1 cellular context compared by ENCODE assay signal in the genomic region with DNA sequence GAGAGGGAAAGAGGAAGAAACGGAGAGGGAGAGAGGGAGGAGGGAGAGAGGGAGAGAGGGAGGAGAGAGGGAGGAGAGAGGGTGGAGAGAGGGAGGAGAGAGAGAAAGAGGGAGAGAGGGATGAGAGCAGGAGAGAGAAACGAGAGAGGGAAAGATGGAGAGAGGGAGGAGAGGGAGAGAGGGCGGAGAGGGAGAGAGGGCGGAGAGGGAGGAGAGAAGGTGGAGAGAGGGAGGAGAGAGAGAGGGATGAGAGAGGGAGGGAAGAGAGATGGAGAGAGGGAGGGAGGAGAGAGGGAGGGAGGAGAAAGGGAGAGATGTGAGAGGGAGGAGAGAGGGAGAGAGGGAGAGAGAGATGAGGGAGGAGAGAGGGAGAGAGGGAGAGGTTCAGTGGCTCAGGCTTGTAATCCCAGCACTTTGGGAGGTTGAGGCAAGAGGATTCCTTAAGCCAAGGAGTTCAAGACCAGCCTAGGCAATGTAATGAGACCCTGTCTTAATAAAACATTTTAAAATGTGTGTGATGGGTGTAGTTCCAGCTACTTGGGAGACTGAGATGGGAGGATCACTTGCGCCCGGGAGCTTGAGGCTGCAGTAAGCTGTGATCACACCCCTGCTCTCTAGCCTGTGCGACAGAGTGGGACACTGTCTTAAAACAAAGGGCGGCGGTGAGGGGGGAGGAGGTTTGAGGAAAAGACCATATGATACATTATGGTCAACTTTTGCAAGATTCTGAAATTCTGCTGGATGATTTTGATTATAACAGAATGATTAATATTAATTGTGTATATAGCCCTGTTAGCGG.
TF ChIP-seq lines count a peak whose summit lies in the region.

No MANE protein-coding gene starts in this region.

TF ChIP-seq in HEK293, 187 proteins besides CTCF, POLR2A, EP300 and RAD21 (continued from another document and continues in another):
- TF ChIP-seq, protein P1, sequence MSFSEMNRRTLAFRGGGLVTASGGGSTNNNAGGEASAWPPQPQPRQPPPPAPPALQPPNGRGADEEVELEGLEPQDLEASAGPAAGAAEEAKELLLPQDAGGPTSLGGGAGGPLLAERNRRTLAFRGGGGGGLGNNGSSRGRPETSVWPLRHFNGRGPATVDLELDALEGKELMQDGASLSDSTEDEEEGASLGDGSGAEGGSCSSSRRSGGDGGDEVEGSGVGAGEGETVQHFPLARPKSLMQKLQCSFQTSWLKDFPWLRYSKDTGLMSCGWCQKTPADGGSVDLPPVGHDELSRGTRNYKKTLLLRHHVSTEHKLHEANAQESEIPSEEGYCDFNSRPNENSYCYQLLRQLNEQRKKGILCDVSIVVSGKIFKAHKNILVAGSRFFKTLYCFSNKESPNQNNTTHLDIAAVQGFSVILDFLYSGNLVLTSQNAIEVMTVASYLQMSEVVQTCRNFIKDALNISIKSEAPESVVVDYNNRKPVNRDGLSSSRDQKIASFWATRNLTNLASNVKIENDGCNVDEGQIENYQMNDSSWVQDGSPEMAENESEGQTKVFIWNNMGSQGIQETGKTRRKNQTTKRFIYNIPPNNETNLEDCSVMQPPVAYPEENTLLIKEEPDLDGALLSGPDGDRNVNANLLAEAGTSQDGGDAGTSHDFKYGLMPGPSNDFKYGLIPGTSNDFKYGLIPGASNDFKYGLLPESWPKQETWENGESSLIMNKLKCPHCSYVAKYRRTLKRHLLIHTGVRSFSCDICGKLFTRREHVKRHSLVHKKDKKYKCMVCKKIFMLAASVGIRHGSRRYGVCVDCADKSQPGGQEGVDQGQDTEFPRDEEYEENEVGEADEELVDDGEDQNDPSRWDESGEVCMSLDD (tag by site-specific recombination; IDR thresholded peaks at IDR 0.05), result no peak
- no peak for TF ChIP-seq HOXA7 (CRISPR knock-in tag; IDR thresholded peaks at IDR 0.05; ENCODE audit: borderline replicate concordance)
- TF ChIP-seq ZNF157 (tag by site-specific recombination; IDR thresholded peaks at IDR 0.05), result 0 out of 2 replicates have a peak, but pooled peaks have one; percentile 31
- TF ChIP-seq ZNF324 (tag by site-specific recombination; IDR thresholded peaks at IDR 0.05), result no peak
- TF ChIP-seq, protein P2, sequence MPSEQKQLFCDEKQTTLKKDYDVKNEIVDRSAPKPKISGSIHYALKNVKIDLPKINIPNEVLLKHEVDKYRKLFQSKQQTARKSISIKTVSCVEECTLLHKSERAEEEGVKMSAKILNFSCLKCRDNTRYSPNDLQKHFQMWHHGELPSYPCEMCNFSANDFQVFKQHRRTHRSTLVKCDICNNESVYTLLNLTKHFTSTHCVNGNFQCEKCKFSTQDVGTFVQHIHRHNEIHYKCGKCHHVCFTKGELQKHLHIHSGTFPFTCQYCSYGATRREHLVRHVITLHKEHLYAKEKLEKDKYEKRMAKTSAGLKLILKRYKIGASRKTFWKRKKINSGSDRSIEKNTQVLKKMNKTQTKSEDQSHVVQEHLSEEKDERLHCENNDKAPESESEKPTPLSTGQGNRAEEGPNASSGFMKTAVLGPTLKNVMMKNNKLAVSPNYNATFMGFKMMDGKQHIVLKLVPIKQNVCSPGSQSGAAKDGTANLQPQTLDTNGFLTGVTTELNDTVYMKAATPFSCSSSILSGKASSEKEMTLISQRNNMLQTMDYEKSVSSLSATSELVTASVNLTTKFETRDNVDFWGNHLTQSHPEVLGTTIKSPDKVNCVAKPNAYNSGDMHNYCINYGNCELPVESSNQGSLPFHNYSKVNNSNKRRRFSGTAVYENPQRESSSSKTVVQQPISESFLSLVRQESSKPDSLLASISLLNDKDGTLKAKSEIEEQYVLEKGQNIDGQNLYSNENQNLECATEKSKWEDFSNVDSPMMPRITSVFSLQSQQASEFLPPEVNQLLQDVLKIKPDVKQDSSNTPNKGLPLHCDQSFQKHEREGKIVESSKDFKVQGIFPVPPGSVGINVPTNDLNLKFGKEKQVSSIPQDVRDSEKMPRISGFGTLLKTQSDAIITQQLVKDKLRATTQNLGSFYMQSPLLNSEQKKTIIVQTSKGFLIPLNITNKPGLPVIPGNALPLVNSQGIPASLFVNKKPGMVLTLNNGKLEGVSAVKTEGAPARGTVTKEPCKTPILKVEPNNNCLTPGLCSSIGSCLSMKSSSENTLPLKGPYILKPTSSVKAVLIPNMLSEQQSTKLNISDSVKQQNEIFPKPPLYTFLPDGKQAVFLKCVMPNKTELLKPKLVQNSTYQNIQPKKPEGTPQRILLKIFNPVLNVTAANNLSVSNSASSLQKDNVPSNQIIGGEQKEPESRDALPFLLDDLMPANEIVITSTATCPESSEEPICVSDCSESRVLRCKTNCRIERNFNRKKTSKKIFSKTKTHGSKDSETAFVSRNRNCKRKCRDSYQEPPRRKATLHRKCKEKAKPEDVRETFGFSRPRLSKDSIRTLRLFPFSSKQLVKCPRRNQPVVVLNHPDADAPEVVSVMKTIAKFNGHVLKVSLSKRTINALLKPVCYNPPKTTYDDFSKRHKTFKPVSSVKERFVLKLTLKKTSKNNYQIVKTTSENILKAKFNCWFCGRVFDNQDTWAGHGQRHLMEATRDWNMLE (tag by site-specific recombination; conservative IDR thresholded peaks at IDR 0.05; ENCODE audit: low read depth), result no peak
- no peak for TF ChIP-seq ZNF175 (tag by site-specific recombination; IDR thresholded peaks at IDR 0.05)
- TF ChIP-seq ZNF121 (tag by site-specific recombination; IDR thresholded peaks at IDR 0.05), result no peak
- no peak for TF ChIP-seq ZNF707 (tag by site-specific recombination; IDR thresholded peaks at IDR 0.05)
- TF ChIP-seq ZNF423 (tag by site-specific recombination; IDR thresholded peaks at IDR 0.05), result no peak
- TF ChIP-seq, protein P3, sequence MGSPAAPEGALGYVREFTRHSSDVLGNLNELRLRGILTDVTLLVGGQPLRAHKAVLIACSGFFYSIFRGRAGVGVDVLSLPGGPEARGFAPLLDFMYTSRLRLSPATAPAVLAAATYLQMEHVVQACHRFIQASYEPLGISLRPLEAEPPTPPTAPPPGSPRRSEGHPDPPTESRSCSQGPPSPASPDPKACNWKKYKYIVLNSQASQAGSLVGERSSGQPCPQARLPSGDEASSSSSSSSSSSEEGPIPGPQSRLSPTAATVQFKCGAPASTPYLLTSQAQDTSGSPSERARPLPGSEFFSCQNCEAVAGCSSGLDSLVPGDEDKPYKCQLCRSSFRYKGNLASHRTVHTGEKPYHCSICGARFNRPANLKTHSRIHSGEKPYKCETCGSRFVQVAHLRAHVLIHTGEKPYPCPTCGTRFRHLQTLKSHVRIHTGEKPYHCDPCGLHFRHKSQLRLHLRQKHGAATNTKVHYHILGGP (tag by site-specific recombination; IDR thresholded peaks at IDR 0.05), result no peak
- no peak for TF ChIP-seq ZNF114 (tag by site-specific recombination; IDR thresholded peaks at IDR 0.05)
- TF ChIP-seq, protein P4, sequence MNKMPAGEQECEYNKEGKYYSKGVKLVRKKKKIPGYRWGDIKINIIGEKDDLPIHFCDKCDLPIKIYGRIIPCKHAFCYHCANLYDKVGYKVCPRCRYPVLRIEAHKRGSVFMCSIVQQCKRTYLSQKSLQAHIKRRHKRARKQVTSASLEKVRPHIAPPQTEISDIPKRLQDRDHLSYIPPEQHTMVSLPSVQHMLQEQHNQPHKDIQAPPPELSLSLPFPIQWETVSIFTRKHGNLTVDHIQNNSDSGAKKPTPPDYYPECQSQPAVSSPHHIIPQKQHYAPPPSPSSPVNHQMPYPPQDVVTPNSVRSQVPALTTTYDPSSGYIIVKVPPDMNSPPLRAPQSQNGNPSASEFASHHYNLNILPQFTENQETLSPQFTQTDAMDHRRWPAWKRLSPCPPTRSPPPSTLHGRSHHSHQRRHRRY (tag by site-specific recombination; IDR thresholded peaks at IDR 0.05), result no peak
- TF ChIP-seq ZNF311 (tag by site-specific recombination; IDR thresholded peaks at IDR 0.05; ENCODE audit: borderline replicate concordance), result 0 out of 2 replicates have a peak, but pooled peaks have one; percentile 12
- TF ChIP-seq ZNF621 (tag by site-specific recombination; IDR thresholded peaks at IDR 0.05), result no peak
- TF ChIP-seq ZNF76 (tag by site-specific recombination; IDR thresholded peaks at IDR 0.05; ENCODE audit: borderline replicate concordance, low read depth), result no peak
- TF ChIP-seq, protein P5, sequence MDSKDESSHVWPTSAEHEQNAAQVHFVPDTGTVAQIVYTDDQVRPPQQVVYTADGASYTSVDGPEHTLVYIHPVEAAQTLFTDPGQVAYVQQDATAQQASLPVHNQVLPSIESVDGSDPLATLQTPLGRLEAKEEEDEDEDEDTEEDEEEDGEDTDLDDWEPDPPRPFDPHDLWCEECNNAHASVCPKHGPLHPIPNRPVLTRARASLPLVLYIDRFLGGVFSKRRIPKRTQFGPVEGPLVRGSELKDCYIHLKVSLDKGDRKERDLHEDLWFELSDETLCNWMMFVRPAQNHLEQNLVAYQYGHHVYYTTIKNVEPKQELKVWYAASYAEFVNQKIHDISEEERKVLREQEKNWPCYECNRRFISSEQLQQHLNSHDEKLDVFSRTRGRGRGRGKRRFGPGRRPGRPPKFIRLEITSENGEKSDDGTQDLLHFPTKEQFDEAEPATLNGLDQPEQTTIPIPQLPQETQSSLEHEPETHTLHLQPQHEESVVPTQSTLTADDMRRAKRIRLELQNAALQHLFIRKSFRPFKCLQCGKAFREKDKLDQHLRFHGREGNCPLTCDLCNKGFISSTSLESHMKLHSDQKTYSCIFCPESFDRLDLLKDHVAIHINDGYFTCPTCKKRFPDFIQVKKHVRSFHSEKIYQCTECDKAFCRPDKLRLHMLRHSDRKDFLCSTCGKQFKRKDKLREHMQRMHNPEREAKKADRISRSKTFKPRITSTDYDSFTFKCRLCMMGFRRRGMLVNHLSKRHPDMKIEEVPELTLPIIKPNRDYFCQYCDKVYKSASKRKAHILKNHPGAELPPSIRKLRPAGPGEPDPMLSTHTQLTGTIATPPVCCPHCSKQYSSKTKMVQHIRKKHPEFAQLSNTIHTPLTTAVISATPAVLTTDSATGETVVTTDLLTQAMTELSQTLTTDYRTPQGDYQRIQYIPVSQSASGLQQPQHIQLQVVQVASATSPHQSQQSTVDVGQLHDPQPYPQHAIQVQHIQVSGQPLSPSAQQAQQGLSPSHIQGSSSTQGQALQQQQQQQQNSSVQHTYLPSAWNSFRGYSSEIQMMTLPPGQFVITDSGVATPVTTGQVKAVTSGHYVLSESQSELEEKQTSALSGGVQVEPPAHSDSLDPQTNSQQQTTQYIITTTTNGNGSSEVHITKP (tag by site-specific recombination; IDR thresholded peaks at IDR 0.05), result no peak
- TF ChIP-seq ZNF544 (tag by site-specific recombination; IDR thresholded peaks at IDR 0.05), result no peak
- no peak for TF ChIP-seq ZNF140 (tag by site-specific recombination; IDR thresholded peaks at IDR 0.05)
- TF ChIP-seq MEIS1 (CRISPR knock-in tag; IDR thresholded peaks at IDR 0.05; ENCODE audit: borderline replicate concordance), result no peak
- 0 out of 2 replicates have a peak, but pooled peaks have one; percentile 25 for TF ChIP-seq ZNF266 (tag by site-specific recombination; IDR thresholded peaks at IDR 0.05; ENCODE audit: low read depth)
- TF ChIP-seq SP3 (tag by site-specific recombination; IDR thresholded peaks at IDR 0.05), result peak; percentile 95
- TF ChIP-seq KLF7 (tag by site-specific recombination; IDR thresholded peaks at IDR 0.05; ENCODE audit: borderline replicate concordance), result no peak; the same call in 1 of the 2 replicates
- TF ChIP-seq BCL11A (tag by site-specific recombination; IDR thresholded peaks at IDR 0.05; ENCODE audit: low read depth), result no peak
- no peak for TF ChIP-seq ZNF510 (tag by site-specific recombination; IDR thresholded peaks at IDR 0.05; ENCODE audit: insufficient replicate concordance)
- TF ChIP-seq SALL2 (tag by site-specific recombination; IDR thresholded peaks at IDR 0.05; ENCODE audit: borderline replicate concordance), result 0 out of 2 replicates have a peak, but pooled peaks have one; percentile 24
- TF ChIP-seq ZNF701 (tag by site-specific recombination; IDR thresholded peaks at IDR 0.05), result no peak
- TF ChIP-seq, protein P6, sequence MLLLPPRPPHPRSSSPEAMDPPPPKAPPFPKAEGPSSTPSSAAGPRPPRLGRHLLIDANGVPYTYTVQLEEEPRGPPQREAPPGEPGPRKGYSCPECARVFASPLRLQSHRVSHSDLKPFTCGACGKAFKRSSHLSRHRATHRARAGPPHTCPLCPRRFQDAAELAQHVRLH (tag by site-specific recombination; IDR thresholded peaks at IDR 0.05), result no peak
- TF ChIP-seq, protein P7, sequence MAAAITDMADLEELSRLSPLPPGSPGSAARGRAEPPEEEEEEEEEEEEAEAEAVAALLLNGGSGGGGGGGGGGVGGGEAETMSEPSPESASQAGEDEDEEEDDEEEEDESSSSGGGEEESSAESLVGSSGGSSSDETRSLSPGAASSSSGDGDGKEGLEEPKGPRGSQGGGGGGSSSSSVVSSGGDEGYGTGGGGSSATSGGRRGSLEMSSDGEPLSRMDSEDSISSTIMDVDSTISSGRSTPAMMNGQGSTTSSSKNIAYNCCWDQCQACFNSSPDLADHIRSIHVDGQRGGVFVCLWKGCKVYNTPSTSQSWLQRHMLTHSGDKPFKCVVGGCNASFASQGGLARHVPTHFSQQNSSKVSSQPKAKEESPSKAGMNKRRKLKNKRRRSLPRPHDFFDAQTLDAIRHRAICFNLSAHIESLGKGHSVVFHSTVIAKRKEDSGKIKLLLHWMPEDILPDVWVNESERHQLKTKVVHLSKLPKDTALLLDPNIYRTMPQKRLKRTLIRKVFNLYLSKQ (tag by site-specific recombination; IDR thresholded peaks at IDR 0.05; ENCODE audit: borderline replicate concordance), result no peak
- TF ChIP-seq, protein P8, sequence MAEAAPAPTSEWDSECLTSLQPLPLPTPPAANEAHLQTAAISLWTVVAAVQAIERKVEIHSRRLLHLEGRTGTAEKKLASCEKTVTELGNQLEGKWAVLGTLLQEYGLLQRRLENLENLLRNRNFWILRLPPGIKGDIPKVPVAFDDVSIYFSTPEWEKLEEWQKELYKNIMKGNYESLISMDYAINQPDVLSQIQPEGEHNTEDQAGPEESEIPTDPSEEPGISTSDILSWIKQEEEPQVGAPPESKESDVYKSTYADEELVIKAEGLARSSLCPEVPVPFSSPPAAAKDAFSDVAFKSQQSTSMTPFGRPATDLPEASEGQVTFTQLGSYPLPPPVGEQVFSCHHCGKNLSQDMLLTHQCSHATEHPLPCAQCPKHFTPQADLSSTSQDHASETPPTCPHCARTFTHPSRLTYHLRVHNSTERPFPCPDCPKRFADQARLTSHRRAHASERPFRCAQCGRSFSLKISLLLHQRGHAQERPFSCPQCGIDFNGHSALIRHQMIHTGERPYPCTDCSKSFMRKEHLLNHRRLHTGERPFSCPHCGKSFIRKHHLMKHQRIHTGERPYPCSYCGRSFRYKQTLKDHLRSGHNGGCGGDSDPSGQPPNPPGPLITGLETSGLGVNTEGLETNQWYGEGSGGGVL (tag by site-specific recombination; IDR thresholded peaks at IDR 0.05), result peak; percentile 17
- TF ChIP-seq ZNF174 (tag by site-specific recombination; IDR thresholded peaks at IDR 0.05), result no peak
- no peak for TF ChIP-seq ZNF658 (tag by site-specific recombination; IDR thresholded peaks at IDR 0.05)
- TF ChIP-seq ZBTB1 (tag by site-specific recombination; IDR thresholded peaks at IDR 0.05), result no peak
- TF ChIP-seq ZFHX2 (tag by site-specific recombination; conservative IDR thresholded peaks at IDR 0.05), result 0 out of 2 replicates have a peak, but pooled peaks have one; percentile 31
- no peak for TF ChIP-seq YY1 (tag by site-specific recombination; IDR thresholded peaks at IDR 0.05)
- no peak for TF ChIP-seq GFI1B (tag by site-specific recombination; IDR thresholded peaks at IDR 0.05)
- TF ChIP-seq, protein P9, sequence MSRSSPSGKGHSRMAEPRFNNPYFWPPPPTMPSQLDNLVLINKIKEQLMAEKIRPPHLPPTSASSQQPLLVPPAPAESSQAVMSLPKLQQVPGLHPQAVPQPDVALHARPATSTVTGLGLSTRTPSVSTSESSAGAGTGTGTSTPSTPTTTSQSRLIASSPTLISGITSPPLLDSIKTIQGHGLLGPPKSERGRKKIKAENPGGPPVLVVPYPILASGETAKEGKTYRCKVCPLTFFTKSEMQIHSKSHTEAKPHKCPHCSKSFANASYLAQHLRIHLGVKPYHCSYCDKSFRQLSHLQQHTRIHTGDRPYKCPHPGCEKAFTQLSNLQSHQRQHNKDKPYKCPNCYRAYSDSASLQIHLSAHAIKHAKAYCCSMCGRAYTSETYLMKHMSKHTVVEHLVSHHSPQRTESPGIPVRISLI (tag by site-specific recombination; IDR thresholded peaks at IDR 0.05), result no peak
- peak; percentile 45; the same call in 1 of the 2 replicates for TF ChIP-seq ZNF785 (tag by site-specific recombination; IDR thresholded peaks at IDR 0.05)
